ENCODE assay signal across 1 cellular context in genomic region chr2:170715932-170716777, GRCh38.
TF ChIP-seq lines count a peak whose summit lies in the region.

No MANE protein-coding gene starts in this region.

TF ChIP-seq in HepG2, 621 proteins besides CTCF, POLR2A, EP300 and RAD21 (continued from another document and continues in another):
- peak; percentile 46; the same call in 1 of the 2 replicates for TF ChIP-seq ATF7-NPFF (CRISPR knock-in tag; IDR thresholded peaks at IDR 0.05; ENCODE audit: low read depth)
- TF ChIP-seq DMTF1 (CRISPR knock-in tag; IDR thresholded peaks at IDR 0.05) = 0 out of 2 replicates have a peak, but pooled peaks have one; percentile 6
- TF ChIP-seq CHCHD3 (CRISPR knock-in tag; IDR thresholded peaks at IDR 0.05) = no peak
- peak; percentile 4; the same call in 1 of the 2 replicates for TF ChIP-seq KDM2A (CRISPR knock-in tag; IDR thresholded peaks at IDR 0.05; ENCODE audit: borderline replicate concordance, low read depth)
- TF ChIP-seq ZNF142 (CRISPR knock-in tag; IDR thresholded peaks at IDR 0.05) = 0 out of 2 replicates have a peak, but pooled peaks have one; percentile 0
- no peak for TF ChIP-seq ZNF383 (CRISPR knock-in tag; IDR thresholded peaks at IDR 0.05; ENCODE audit: borderline replicate concordance)
- peak; percentile 40; the same call in 1 of the 2 replicates for TF ChIP-seq SP5 (CRISPR knock-in tag; IDR thresholded peaks at IDR 0.05; ENCODE audit: borderline replicate concordance, low read depth)
- TF ChIP-seq HIC2 (CRISPR knock-in tag; IDR thresholded peaks at IDR 0.05; ENCODE audit: low read depth) = peak; percentile 46; the same call in 1 of the 2 replicates
- TF ChIP-seq ZNF326 (CRISPR knock-in tag; IDR thresholded peaks at IDR 0.05; ENCODE audit: borderline replicate concordance) = no peak
- TF ChIP-seq TFDP2 (CRISPR knock-in tag; IDR thresholded peaks at IDR 0.05) = no peak; the same call in 1 of the 2 replicates
- no peak for TF ChIP-seq ZNF770 (CRISPR knock-in tag; IDR thresholded peaks at IDR 0.05)
- 0 out of 2 replicates have a peak, but pooled peaks have one; percentile 10 for TF ChIP-seq JUNB (CRISPR knock-in tag; IDR thresholded peaks at IDR 0.05; ENCODE audit: borderline replicate concordance)
- TF ChIP-seq MNT (IDR thresholded peaks at IDR 0.05) = no peak
- 0 out of 2 replicates have a peak, but pooled peaks have one; percentile 32 for TF ChIP-seq CBX5 (CRISPR knock-in tag; IDR thresholded peaks at IDR 0.05; ENCODE audit: borderline replicate concordance)
- no peak; the same call in 1 of the 2 replicates for TF ChIP-seq HOXA9 (CRISPR knock-in tag; IDR thresholded peaks at IDR 0.05; ENCODE audit: borderline replicate concordance)
- TF ChIP-seq SKI (IDR thresholded peaks at IDR 0.05; ENCODE audit: partially characterized antibody) = no peak
- TF ChIP-seq ZBTB7B (CRISPR knock-in tag; IDR thresholded peaks at IDR 0.05) = no peak
- peak; percentile 71; the same call in 1 of the 2 replicates for TF ChIP-seq ZNF564 (CRISPR knock-in tag; IDR thresholded peaks at IDR 0.05)
- TF ChIP-seq HOXD1 (CRISPR knock-in tag; IDR thresholded peaks at IDR 0.05) = no peak
- TF ChIP-seq ZNF550 (CRISPR knock-in tag; IDR thresholded peaks at IDR 0.05; ENCODE audit: borderline replicate concordance) = no peak
- TF ChIP-seq MEF2D (CRISPR knock-in tag; IDR thresholded peaks at IDR 0.05) = no peak
- no peak for TF ChIP-seq ZNF597 (CRISPR knock-in tag; IDR thresholded peaks at IDR 0.05)
- TF ChIP-seq ZKSCAN1 (IDR thresholded peaks at IDR 0.05; ENCODE audit: low read length) = 0 out of 2 replicates have a peak, but pooled peaks have one; percentile 9
- TF ChIP-seq SRF (IDR thresholded peaks at IDR 0.05; ENCODE audit: low read depth, low read length) = no peak
- TF ChIP-seq KIAA2018 (CRISPR knock-in tag; IDR thresholded peaks at IDR 0.05; ENCODE audit: borderline replicate concordance) = no peak
